In the genomic region with DNA sequence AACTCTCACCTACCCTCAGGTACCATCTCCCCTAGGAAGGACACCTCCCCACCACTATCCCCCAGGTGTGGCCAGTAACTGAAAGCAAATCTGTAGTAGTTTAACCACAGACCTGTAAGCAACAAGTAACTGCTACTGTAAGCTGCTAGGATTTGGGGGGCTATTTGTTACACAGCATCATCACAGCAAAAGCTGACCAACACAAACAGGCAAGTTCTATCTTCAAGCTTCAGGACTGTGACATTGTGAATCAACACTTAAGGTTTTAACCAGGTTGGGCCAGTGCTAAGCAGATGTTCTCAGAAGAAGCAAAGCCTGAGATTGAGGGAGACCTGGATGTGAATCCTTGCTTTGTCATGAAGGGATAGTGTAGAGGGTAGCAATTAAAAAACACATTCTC, we compare ENCODE assay signal across 35 cellular contexts. TPM values are rescaled to one million over a fixed set of nuclear protein-coding genes. Genes with fewer than 3 reads are reported as not detected.
"Had no signal": no experiment of that assay in that cellular context is flagged by ENCODE, and none has a peak within 500 bp of the region (broad histone marks: within the 10 kb centered on the region; RNA-seq: fewer than 3 reads in every experiment).

No MANE protein-coding gene starts in this region.

- DNase-seq: activated B cell treated with CpG ODN at 0.5 μM for 24 hours; activated CD4-positive, alpha-beta memory T cell treated with anti-CD3 and anti-CD28 coated beads for 36 hours; activated CD4-positive, alpha-beta T cell treated with anti-CD3 and anti-CD28 coated beads for 4 hours; activated CD4-positive, alpha-beta T cell treated with anti-CD3 and anti-CD28 coated beads, Interleukin-2, amount 10 ng/mL, durations not matched to agents 24 days and 14 days; activated CD4-positive, alpha-beta T cell treated with anti-CD3 and anti-CD28 coated beads, Interleukin-2, amount 50 U/mL, for 1 hour; activated CD4-positive, alpha-beta T cell treated with anti-CD3 and anti-CD28 coated beads, Interleukin-2, amount 50 U/mL, for 4 hours; activated CD4-positive, CD25-positive, alpha-beta regulatory T cell treated with anti-CD3 and anti-CD28 coated beads, Interleukin-2, amount 50 U/mL, for 72 hours; activated CD8-positive, alpha-beta memory T cell treated with anti-CD3 and anti-CD28 coated beads, Interleukin-2, amount 50 U/mL, for 4 hours; activated CD8-positive, alpha-beta T cell treated with anti-CD3 and anti-CD28 coated beads for 36 hours; activated effector memory CD4-positive, alpha-beta T cell treated with anti-CD3 and anti-CD28 coated beads, Interleukin-2, amount 50 U/mL, for 16 hours; activated gamma-delta T cell treated with Interleukin-2 at 50 U/mL for 16 hours; activated naive CD4-positive, alpha-beta T cell; activated naive CD4-positive, alpha-beta T cell treated with anti-CD3 and anti-CD28 coated beads for 36 hours; activated naive CD4-positive, alpha-beta T cell treated with anti-CD3 and anti-CD28 coated beads, Interleukin-2, amount 50 U/mL, for 16 hours; activated naive CD8-positive, alpha-beta T cell treated with anti-CD3 and anti-CD28 coated beads for 36 hours; activated T-cell treated with anti-CD3 and anti-CD28 coated beads for 4 hours; activated T-cell treated with anti-CD3 and anti-CD28 coated beads, Interleukin-2, amount 50 U/mL, for 1 hour; activated T-cell treated with anti-CD3 and anti-CD28 coated beads, Interleukin-2, amount 50 U/mL, for 4 hours; activated T-cell treated with anti-CD3 and anti-CD28 coated beads, Interleukin-2, amount 50 U/mL, for 72 hours; adrenal gland; amniotic stem cell; body of pancreas; brain microvascular endothelial cell; caudate nucleus; cerebellar nuclear complex; T-helper 2 cell; T-helper 9 cell had no signal

- H3K9me3 ChIP-seq: adrenal gland, body of pancreas, breast epithelium had no signal

- ATAC-seq: activated CD8-positive, alpha-beta T cell treated with anti-CD3 and anti-CD28 coated beads for 36 hours; activated naive CD4-positive, alpha-beta T cell treated with anti-CD3 and anti-CD28 coated beads, Interleukin-2, amount 50 U/mL, for 72 hours; activated T-cell treated with anti-CD3 and anti-CD28 coated beads, Interleukin-2, amount 50 U/mL, for 4 hours; activated T-cell treated with anti-CD3 and anti-CD28 coated beads, Interleukin-2, amount 50 U/mL, for 72 hours; activated T-helper 17 cell treated with anti-CD3 and anti-CD28 coated beads, Interleukin-2, amount 50 U/mL, for 72 hours; body of pancreas had no signal

- H3K27me3 ChIP-seq: adrenal gland, body of pancreas, brain microvascular endothelial cell, breast epithelium had no signal

- H3K36me3 ChIP-seq: adrenal gland, brain microvascular endothelial cell, breast epithelium had no signal

- H3K4me1 ChIP-seq: adrenal gland, body of pancreas, breast epithelium had no signal

- FAIRE-seq: astrocyte, TTC549 had no signal

- H3K27ac ChIP-seq: adrenal gland, body of pancreas, brain microvascular endothelial cell, breast epithelium, VCaP had no signal

- H3K4me3 ChIP-seq: adrenal gland, body of pancreas, breast epithelium had no signal

RNA-seq across cellular contexts. Expression of a gene that starts 47.0 kb away (rescaled TPM):
- total RNA-seq: activated B cell treated with CpG ODN at 0.5 μM for 24 hours; activated CD4-positive, alpha-beta memory T cell treated with anti-CD3 and anti-CD28 coated beads for 36 hours; activated CD4-positive, alpha-beta T cell treated with anti-CD3 and anti-CD28 coated beads, Interleukin-2, amount 10 ng/mL, durations not matched to agents 24 days and 14 days; activated CD8-positive, alpha-beta memory T cell treated with anti-CD3 and anti-CD28 coated beads for 36 hours; activated CD8-positive, alpha-beta T cell treated with anti-CD3 and anti-CD28 coated beads for 36 hours; activated naive CD4-positive, alpha-beta T cell treated with anti-CD3 and anti-CD28 coated beads for 36 hours; activated naive CD4-positive, alpha-beta T cell treated with anti-CD3 and anti-CD28 coated beads, Interleukin-2, amount 50 U/mL, for 72 hours; activated naive CD8-positive, alpha-beta T cell treated with anti-CD3 and anti-CD28 coated beads for 36 hours; activated T-cell treated with anti-CD3 and anti-CD28 coated beads, Interleukin-2, amount 50 U/mL, for 4 hours; activated T-cell treated with anti-CD3 and anti-CD28 coated beads, Interleukin-2, amount 50 U/mL, for 72 hours; activated T-helper 1 cell treated with anti-CD3 and anti-CD28 coated beads, Interleukin-12 subunit alpha, Interleukin-12 subunit beta, Interleukin-2, Interleukin-4 antibody, amounts not matched to agents 30 ng/mL and 10 ng/mL and 1 ng/mL, durations not matched to agents 14 hours and 24 hours and 36 hours had no signal
